ENCODE assay signal across 2 cellular contexts in genomic region chr12:65662590-65662989, GRCh38.
TF ChIP-seq lines count a peak whose summit lies in the region.

No MANE protein-coding gene starts in this region.

TF ChIP-seq in IMR-90, 13 proteins besides CTCF, POLR2A, EP300 and RAD21 (continued from another document):
- no peak for TF ChIP-seq USF2 (IDR thresholded peaks at IDR 0.05; ENCODE audit: low read depth, low read length)
- TF ChIP-seq ELK1 (IDR thresholded peaks at IDR 0.05; ENCODE audit: borderline replicate concordance, low read depth, low read length), result no peak
- no peak for TF ChIP-seq CHD1 (IDR thresholded peaks at IDR 0.05; ENCODE audit: low read depth, low read length)
- no peak for TF ChIP-seq RFX5 (IDR thresholded peaks at IDR 0.05; ENCODE audit: low read depth, low read length)
- no peak for TF ChIP-seq NFE2L2 (IDR thresholded peaks at IDR 0.05; ENCODE audit: low read depth, low read length)
- no peak for TF ChIP-seq FOS (IDR thresholded peaks at IDR 0.05; ENCODE audit: low read depth, low read length)

TF ChIP-seq in SK-N-SH treated with all-trans-retinoic acid at 6 μM for 48 hours, 23 proteins besides CTCF, POLR2A, EP300 and RAD21 (continued from another document):
- TF ChIP-seq PATZ1 (CRISPR knock-in tag; IDR thresholded peaks at IDR 0.05; ENCODE audit: borderline replicate concordance) (no peak), CSDC2 (CRISPR knock-in tag; IDR thresholded peaks at IDR 0.05) (no peak), ZFP3 (CRISPR knock-in tag; IDR thresholded peaks at IDR 0.05) (no peak), SNAI2 (CRISPR knock-in tag; IDR thresholded peaks at IDR 0.05) (no peak), PPARA (CRISPR knock-in tag; IDR thresholded peaks at IDR 0.05; ENCODE audit: borderline replicate concordance) (no peak), CSRNP3 (CRISPR knock-in tag; IDR thresholded peaks at IDR 0.05) (no peak), ISL1 (CRISPR knock-in tag; IDR thresholded peaks at IDR 0.05) (no peak), GLIS3 (CRISPR knock-in tag; IDR thresholded peaks at IDR 0.05) (no peak), ZFP30 (CRISPR knock-in tag; IDR thresholded peaks at IDR 0.05) (no peak)
